14 cellular contexts compared by ENCODE assay signal in the genomic region with DNA sequence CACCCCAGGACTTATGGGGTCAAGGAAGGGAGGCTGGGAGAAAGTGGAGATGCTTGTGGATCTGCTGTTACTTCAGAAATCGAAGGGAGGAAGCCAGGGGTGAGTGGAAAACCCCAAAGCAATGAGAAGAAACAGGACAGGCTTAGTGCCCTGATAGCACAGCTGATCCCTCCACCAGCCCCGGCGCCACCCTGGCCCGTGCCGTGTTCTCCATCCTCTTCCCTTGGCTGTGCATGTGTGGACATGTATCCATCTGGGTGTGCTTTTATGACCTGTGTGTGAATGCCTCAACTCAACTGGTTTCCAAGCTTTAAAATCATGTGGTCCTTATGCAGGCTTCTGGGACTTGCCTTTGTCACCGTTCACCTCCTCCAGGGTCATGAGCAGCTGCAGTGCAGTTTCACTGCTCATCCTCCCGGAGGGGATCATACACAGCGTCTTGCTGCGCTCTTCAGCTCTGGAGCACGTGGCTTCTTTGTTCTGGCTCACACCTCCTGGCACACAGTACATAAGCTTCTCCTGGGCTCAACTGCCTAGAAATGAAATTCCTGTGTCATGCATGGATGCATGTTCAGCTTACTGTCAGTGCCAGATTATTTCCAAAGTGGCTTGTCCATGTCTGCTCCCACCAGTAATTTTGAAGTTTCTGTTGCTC. TPM values are rescaled to one million over a fixed set of nuclear protein-coding genes. Genes with fewer than 3 reads are reported as not detected.
DNase-seq lines count a peak whose midpoint lies in the region; ATAC-seq and TF ChIP-seq lines count a peak whose summit lies in the region.
"Had no signal": no experiment of that assay in that cellular context is flagged by ENCODE, and none has a peak within 500 bp of the region (broad histone marks: within the 10 kb centered on the region; RNA-seq: fewer than 3 reads in every experiment).

No MANE protein-coding gene starts in this region.

- H3K4ac ChIP-seq in neuronal stem cell (ENCODE audit: low read length) = no peak overlapping the region

- no peak overlapping the region for H2AK5ac ChIP-seq in neuronal stem cell (ENCODE audit: low read depth, low read length)

- peaks cover 26% of the 10 kb centered on the region for H3K36me3 Mint-ChIP-seq in CD4-positive, CD25-positive, alpha-beta regulatory T cell

- no peaks in the 10 kb centered on the region for H3K4me1 ChIP-seq in CD4-positive, CD25-positive, alpha-beta regulatory T cell (ENCODE audit: control insufficient read depth, insufficient read depth, low read length, poor library complexity, severe bottlenecking)
- H3K4me1 ChIP-seq in neuronal stem cell (ENCODE audit: control insufficient read depth in 2 of 2, insufficient read depth in 1 of 2, low read depth in 1 of 2, low read length in 2 of 2) = peaks cover 12 to 14% of the 10 kb centered on the region in 2 donors

- peaks cover 38% of the 10 kb centered on the region for H3K36me3 ChIP-seq in CD4-positive, CD25-positive, alpha-beta regulatory T cell (ENCODE audit: control insufficient read depth, insufficient read depth, low read length)
- H3K36me3 ChIP-seq in neuronal stem cell (replicated peaks in 1 of 2; ENCODE audit: control insufficient read depth in 2 of 2, insufficient read depth in 2 of 2, low read length in 2 of 2) = peaks cover 10 to 64% of the 10 kb centered on the region in 2 donors

- H3K9ac ChIP-seq in neuronal stem cell (ENCODE audit: low read depth, low read length, poor library complexity) = no peak overlapping the region

- H3K27me3 ChIP-seq in CD4-positive, CD25-positive, alpha-beta regulatory T cell (ENCODE audit: control insufficient read depth, insufficient read depth, low read length) = no peaks in the 10 kb centered on the region
- no peaks in the 10 kb centered on the region for H3K27me3 ChIP-seq in neuronal stem cell (ENCODE audit: control insufficient read depth in 3 of 3, insufficient read depth in 3 of 3, low read depth in 1 of 3, low read length in 3 of 3)
- H3K27me3 ChIP-seq: cardiac muscle cell had no signal

- no peaks in the 10 kb centered on the region for H3K27me3 Mint-ChIP-seq in CD4-positive, CD25-positive, alpha-beta regulatory T cell
- H3K27me3 Mint-ChIP-seq: activated naive CD8-positive, alpha-beta T cell treated with anti-CD3 and anti-CD28 coated beads for 36 hours; IgD-negative memory B cell had no signal

- no peak overlapping the region for H2BK120ac ChIP-seq in neuronal stem cell (ENCODE audit: low read depth, low read length)

- no peak overlapping the region for H3K4me3 ChIP-seq in CD4-positive, CD25-positive, alpha-beta regulatory T cell (ENCODE audit: low read depth, low read length)
- H3K4me3 ChIP-seq in epithelial cell of esophagus (ENCODE audit: low read length) = no peak overlapping the region
- H3K4me3 ChIP-seq in neuronal stem cell (ENCODE audit: low read length in 2 of 2) = no peak overlapping the region
- H3K4me3 ChIP-seq: cardiac muscle cell had no signal

- H4K91ac ChIP-seq in neuronal stem cell (ENCODE audit: low read depth, low read length, poor library complexity) = no peak overlapping the region

- no peak for DNase-seq in CD4-positive, CD25-positive, alpha-beta regulatory T cell
- DNase-seq in NCI-H2029 (lab: John Stamatoyannopoulos, UW) = peak; percentile 24
- peak; percentile 60 for DNase-seq in epithelial cell of esophagus (ENCODE audit: low read depth)
- no peak for DNase-seq in neuronal stem cell (ENCODE audit: low spot score)
- DNase-seq in SHP77 (lab: John Stamatoyannopoulos, UW) = no peak
- DNase-seq in 8988T = no peak
- no peak for DNase-seq in NCI-H446 treated with DMSO at 0.1 percent for 48 hours (lab: John Stamatoyannopoulos, UW)
- DNase-seq: activated naive CD8-positive, alpha-beta T cell treated with anti-CD3 and anti-CD28 coated beads for 36 hours; Calu3; mesendoderm; NCI-H1048 had no signal

- no peaks in the 10 kb centered on the region for H3K4me1 Mint-ChIP-seq in CD4-positive, CD25-positive, alpha-beta regulatory T cell
- H3K4me1 Mint-ChIP-seq: IgD-negative memory B cell had no signal

- no peak overlapping the region for H3K27ac ChIP-seq in CD4-positive, CD25-positive, alpha-beta regulatory T cell (ENCODE audit: insufficient read depth, low read length, poor library complexity, severe bottlenecking)
- no peak overlapping the region for H3K27ac ChIP-seq in neuronal stem cell (replicated peaks; ENCODE audit: low read length)
- H3K27ac ChIP-seq: cardiac muscle cell had no signal

- H4K8ac ChIP-seq in neuronal stem cell (ENCODE audit: low read depth, low read length) = peak overlapping the region; percentile 94

- no peaks in the 10 kb centered on the region for H3K79me1 ChIP-seq in neuronal stem cell (ENCODE audit: low read depth, low read length)

- no peak for ATAC-seq in CD4-positive, CD25-positive, alpha-beta regulatory T cell (ENCODE audit: low read depth in 2 of 2)
- no peak for ATAC-seq in GM18511 (IDR thresholded peaks at IDR 0.05; ENCODE audit: unreplicated experiment)

- no peak overlapping the region for H3K4me2 ChIP-seq in neuronal stem cell (ENCODE audit: insufficient read depth, low read length, poor library complexity, severe bottlenecking)

- no peak overlapping the region for H3K18ac ChIP-seq in neuronal stem cell (ENCODE audit: low read length)

- WGBS in neuronal stem cell (ENCODE audit: extremely low coverage in 2 of 2, insufficient read length in 2 of 2, insufficient replicate concordance in 1 of 2), 2 donors = no CpG with 5 or more reads among the region's 10 CpGs

- H2BK5ac ChIP-seq in neuronal stem cell (ENCODE audit: low read length) = no peak overlapping the region

- peak overlapping the region in 2 of 3 donors; percentile 26 to 59 for H3K27ac Mint-ChIP-seq in CD4-positive, CD25-positive, alpha-beta regulatory T cell
- H3K27ac Mint-ChIP-seq: activated naive CD8-positive, alpha-beta T cell treated with anti-CD3 and anti-CD28 coated beads for 36 hours had no signal

- no peak overlapping the region for H2BK15ac ChIP-seq in neuronal stem cell (ENCODE audit: low read length)

- H3K4me3 Mint-ChIP-seq in CD4-positive, CD25-positive, alpha-beta regulatory T cell = no peak overlapping the region
- H3K4me3 Mint-ChIP-seq: activated naive CD8-positive, alpha-beta T cell treated with anti-CD3 and anti-CD28 coated beads for 36 hours; IgD-negative memory B cell had no signal

- TF ChIP-seq CTCF in epithelial cell of esophagus (IDR thresholded peaks at IDR 0.05; ENCODE audit: insufficient read depth, low read depth, low read length, missing control alignments) = no peak

- H2BK12ac ChIP-seq in neuronal stem cell (ENCODE audit: low read length) = no peak overlapping the region

- H2AFZ ChIP-seq in neuronal stem cell (ENCODE audit: low read length) = no peak overlapping the region

- H3K14ac ChIP-seq in neuronal stem cell (ENCODE audit: low read length) = no peak overlapping the region

- no peaks in the 10 kb centered on the region for H3K9me3 ChIP-seq in CD4-positive, CD25-positive, alpha-beta regulatory T cell (ENCODE audit: control insufficient read depth in 2 of 2, low read length in 2 of 2)
- H3K9me3 ChIP-seq in neuronal stem cell (replicated peaks in 1 of 2; ENCODE audit: control insufficient read depth in 2 of 2, insufficient read depth in 1 of 2, low read depth in 1 of 2, low read length in 2 of 2) = no peaks in the 10 kb centered on the region

- no peak overlapping the region for H3K23ac ChIP-seq in neuronal stem cell (ENCODE audit: low read depth, low read length, poor library complexity)

- no peaks in the 10 kb centered on the region for H3K9me3 Mint-ChIP-seq in CD4-positive, CD25-positive, alpha-beta regulatory T cell
- H3K9me3 Mint-ChIP-seq: activated naive CD8-positive, alpha-beta T cell treated with anti-CD3 and anti-CD28 coated beads for 36 hours; IgD-negative memory B cell had no signal

RNA-seq across cellular contexts. Expression of gene IPPK, which starts 58.2 kb away (rescaled TPM):
- 9.2 TPM for total RNA-seq in CD4-positive, CD25-positive, alpha-beta regulatory T cell
- 1 to 10 TPM; 3.8 to 5.9 (median 5.4) TPM for polyA plus RNA-seq in CD4-positive, CD25-positive, alpha-beta regulatory T cell
- 4.8 TPM for polyA plus RNA-seq in neuronal stem cell (2013, experiment 1 of 2)
- 4.2 TPM for polyA plus RNA-seq in neuronal stem cell (2013, experiment 2 of 2)

Comparison
In these comparisons a context has a peak if more than half of its experiments do, and no peak if none do; other contexts are left out.
1. DNase-seq: peak in NCI-H2029 (single experiment) and epithelial cell of esophagus (single experiment); none in CD4-positive, CD25-positive, alpha-beta regulatory T cell (0 of 3), neuronal stem cell (single experiment), SHP77 (0 of 2), 8988T (single experiment) and NCI-H446 treated with DMSO at 0.1 percent for 48 hours (single experiment).